Comparison of ENCODE assay signal across 17 cellular contexts in the genomic region with DNA sequence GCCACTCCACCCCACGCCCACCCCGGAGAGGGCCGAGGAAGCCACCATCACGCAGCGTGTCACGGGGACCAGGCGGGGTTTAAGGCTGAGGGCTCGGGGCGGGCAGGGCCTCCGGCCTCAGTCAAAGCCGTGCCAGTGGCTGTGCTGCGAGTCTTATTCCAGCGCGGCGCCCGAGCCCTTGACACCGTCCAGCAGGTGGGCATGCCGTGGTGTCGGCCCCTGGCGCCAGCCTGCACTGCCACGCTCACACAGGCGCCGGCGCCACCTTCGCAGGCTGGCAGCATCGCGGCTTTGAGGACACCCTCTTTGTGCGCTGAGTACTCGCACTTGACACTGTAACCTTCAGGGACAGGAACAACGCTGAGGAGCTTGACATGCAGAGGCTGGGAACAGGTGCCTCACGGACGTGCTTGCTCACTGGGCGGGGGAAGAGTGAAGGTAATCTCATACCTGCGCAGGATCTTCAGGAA. TPM values are rescaled to one million over a fixed set of nuclear protein-coding genes. Genes with fewer than 3 reads are reported as not detected.
DNase-seq lines count a peak whose midpoint lies in the region; ATAC-seq, FAIRE-seq and TF ChIP-seq lines count a peak whose summit lies in the region.
"Had no signal": no experiment of that assay in that cellular context is flagged by ENCODE, and none has a peak within 500 bp of the region (broad histone marks: within the 10 kb centered on the region; RNA-seq: fewer than 3 reads in every experiment).

No MANE protein-coding gene starts in this region.

- H3K9me3 ChIP-seq in kidney (ENCODE audit: control insufficient read depth in 1 of 2, low read length in 2 of 2) (no peaks in the 10 kb centered on the region), transverse colon (no peaks in the 10 kb centered on the region), SJCRH30 (replicated peaks) (no peaks in the 10 kb centered on the region)

- DNase-seq in NCI-H748 (lab: John Stamatoyannopoulos, UW; ENCODE audit: unreplicated experiment) (peak; percentile 65), NCI-H748 treated with DMSO at 0.1 percent for 48 hours (lab: John Stamatoyannopoulos, UW) (no peak), NCI-H510A (lab: John Stamatoyannopoulos, UW) (peak; percentile 69), kidney (peak; percentile 53), transverse colon (peak; percentile 25), SJCRH30 (no peak)
- DNase-seq: 8988T, COR-L47, EL, NCI-H1930, NCI-H2171 treated with DMSO at 0.1 percent for 48 hours, PC-9 had no signal

- no peak for TF ChIP-seq EP300 in transverse colon (IDR thresholded peaks at IDR 0.05; ENCODE audit: low read depth)

- FAIRE-seq in kidney (lab: Jason Lieb, UNC): no peak
- FAIRE-seq: GM12878 had no signal

- no peak overlapping the region for H3K27ac ChIP-seq in kidney (ENCODE audit: low read depth in 2 of 2, low read length in 2 of 2)
- H3K27ac ChIP-seq in transverse colon: peak overlapping the region in 3 of 4 donors; percentile 34 to 61 (median 51)
- no peak overlapping the region for H3K27ac ChIP-seq in SJCRH30
- H3K27ac ChIP-seq: KMS-11, PC-9, RWPE1 had no signal

- no peak for TF ChIP-seq POLR2A in transverse colon (IDR thresholded peaks at IDR 0.05)

- intact Hi-C loops in kidney (cut with DNase I): no loop called here
- intact Hi-C loops in transverse colon (cut with DNase I; ENCODE audit: low total_unique reads): no loop called here

- ATAC-seq in GM21717 (IDR thresholded peaks at IDR 0.05; ENCODE audit: unreplicated experiment): no peak
- ATAC-seq in GM18873 (IDR thresholded peaks at IDR 0.05; ENCODE audit: low FRiP score, unreplicated experiment): no peak
- ATAC-seq: GM12878 had no signal

- H3K9ac ChIP-seq in kidney (ENCODE audit: low read length in 2 of 2): no peak overlapping the region
- H3K9ac ChIP-seq: KMS-11 had no signal

- H3K4me3 ChIP-seq in kidney (ENCODE audit: low read length in 2 of 2) (no peak overlapping the region), transverse colon (no peak overlapping the region), SJCRH30 (no peak overlapping the region)
- H3K4me3 ChIP-seq: GM12878, PC-9 had no signal

- H3K4me1 ChIP-seq in kidney (ENCODE audit: control insufficient read depth in 1 of 2, insufficient read depth in 1 of 2, low read depth in 1 of 2, low read length in 2 of 2): no peaks in the 10 kb centered on the region
- H3K4me1 ChIP-seq in transverse colon: peaks cover 0 to 18% (median 2%) of the 10 kb centered on the region in 4 donors
- no peaks in the 10 kb centered on the region for H3K4me1 ChIP-seq in SJCRH30

- in situ Hi-C loops in transverse colon (cut with MboI; ENCODE audit: low pct_ligation_motif_present in 1 of 4, low pct_unique_long_range_greater_than_20kb in 1 of 4, low sequenced_read_pairs in 3 of 4): no loop called here

- TF ChIP-seq CTCF in kidney (IDR thresholded peaks at IDR 0.05; ENCODE audit: borderline replicate concordance, extremely low read depth, insufficient read depth): no peak
- no peak for TF ChIP-seq CTCF in transverse colon (IDR thresholded peaks at IDR 0.05)

- WGBS in transverse colon (ENCODE audit: low coverage in 1 of 2), 2 donors: 87% methylated on average over 31 of the region's 34 CpGs; no CpG with 5 or more reads in 1 of the 2 donors

- no peaks in the 10 kb centered on the region for H3K27me3 ChIP-seq in transverse colon
- H3K27me3 ChIP-seq in SJCRH30: no peaks in the 10 kb centered on the region

- H3K36me3 ChIP-seq in kidney (ENCODE audit: control insufficient read depth in 1 of 2, insufficient read depth in 2 of 2, low read length in 2 of 2): no peaks in the 10 kb centered on the region
- no peaks in the 10 kb centered on the region for H3K36me3 ChIP-seq in transverse colon
- no peaks in the 10 kb centered on the region for H3K36me3 ChIP-seq in SJCRH30

RNA-seq across cellular contexts. Expression of a gene that starts 34.0 kb away (rescaled TPM):
- 19.8 TPM for total RNA-seq in kidney
- polyA plus RNA-seq in kidney (ENCODE audit: insufficient read depth, low read depth, low replicate concordance): 8.1 TPM
- total RNA-seq in transverse colon: 10 to 100 TPM; 13.5 to 29.9 (median 16.4) TPM
- 28.6 and 29.8 TPM in 2 replicates for total RNA-seq in SJCRH30 (2014; rRNA removed; shearing (Covaris generic))

RNA-seq across cellular contexts. Expression of a gene that starts 58.9 kb away (rescaled TPM):
- total RNA-seq in kidney (109 TPM), transverse colon (100 to 1,000 TPM in 1 of 4 donors, 10 to 100 TPM in 3; 55.3 to 105 (median 77.8) TPM)
- 74.3 TPM for polyA plus RNA-seq in kidney (ENCODE audit: insufficient read depth, low read depth, low replicate concordance)
- total RNA-seq in SJCRH30 (2014; rRNA removed; shearing (Covaris generic)): 120 and 124 TPM in 2 replicates

RNA-seq across cellular contexts. Expression of a gene that starts 59.1 kb away (rescaled TPM):
- total RNA-seq in kidney (12.2 TPM), transverse colon (10 to 100 TPM in 1 of 4 donors, 1 to 10 TPM in 3; 3.3 to 15.5 (median 6.0) TPM)
- polyA plus RNA-seq in kidney (ENCODE audit: insufficient read depth, low read depth, low replicate concordance): 13.5 TPM
- 4.1 and 4.2 TPM in 2 replicates for total RNA-seq in SJCRH30 (2014; rRNA removed; shearing (Covaris generic))

Comparison
In these comparisons a context has a peak if more than half of its experiments do, and no peak if none do; other contexts are left out.
1. DNase-seq: peak in NCI-H748 (single experiment), NCI-H510A (single experiment), kidney (single experiment) and transverse colon (single experiment); none in NCI-H748 treated with DMSO at 0.1 percent for 48 hours (single experiment) and SJCRH30 (0 of 2).
2. H3K27ac ChIP-seq: peak in transverse colon (3 of 4); none in kidney (0 of 2) and SJCRH30 (single experiment).